In genomic region chr13:24011266-24011665, GRCh38 we compare ENCODE assay signal across 18 cellular contexts.
"Had no signal": no experiment of that assay in that cellular context is flagged by ENCODE, and none has a peak within 500 bp of the region (broad histone marks: within the 10 kb centered on the region; RNA-seq: fewer than 3 reads in every experiment).

No MANE protein-coding gene starts in this region.

- H3K27ac ChIP-seq: epithelial cell of prostate, esophagus muscularis mucosa, hepatocyte, neutrophil, right atrium auricular region, sigmoid colon, skin epidermis, testis, tibial nerve had no signal

- ATAC-seq: left cardiac atrium; stimulated activated naive B cell treated with anti-CD40 and anti-IgM and Interleukin-4, amounts not matched to agents 10 μg/mL and 1 μg/mL and 100 μg/mL, for 72 hours; stimulated activated naive CD8-positive, alpha-beta T cell treated with anti-CD3 and anti-CD28 coated beads, Interleukin-15, amount 100 ng/mL, for 72 hours had no signal

- H3K4me1 ChIP-seq: esophagus muscularis mucosa, right atrium auricular region, sigmoid colon, testis, tibial nerve had no signal

- H3K9me3 Mint-ChIP-seq: nephron; stimulated activated naive B cell treated with anti-CD40 and anti-IgM and Interleukin-4, amounts not matched to agents 10 μg/mL and 1 μg/mL and 100 μg/mL, for 72 hours; stimulated activated naive CD8-positive, alpha-beta T cell treated with anti-CD3 and anti-CD28 coated beads, Interleukin-15, amount 100 ng/mL, for 72 hours had no signal

- H3K4me3 Mint-ChIP-seq: nephron; stimulated activated naive B cell treated with anti-CD40 and anti-IgM and Interleukin-4, amounts not matched to agents 10 μg/mL and 1 μg/mL and 100 μg/mL, for 72 hours; stimulated activated naive CD8-positive, alpha-beta T cell treated with anti-CD3 and anti-CD28 coated beads, Interleukin-15, amount 100 ng/mL, for 72 hours had no signal

- H2AFZ ChIP-seq: hepatocyte had no signal

- H3K9me3 ChIP-seq: esophagus muscularis mucosa, neutrophil, right atrium auricular region, sigmoid colon, testis, tibial nerve had no signal

- H3K79me2 ChIP-seq: hepatocyte had no signal

- H3K4me3 ChIP-seq: esophagus muscularis mucosa, hepatocyte, right atrium auricular region, sigmoid colon, skin epidermis, testis, tibial nerve had no signal

- DNase-seq: effector memory CD4-positive, alpha-beta T cell; kidney; left cardiac atrium; mammary epithelial cell; sigmoid colon; stimulated activated CD4-positive, alpha-beta T cell treated with anti-CD3 and anti-CD28 coated beads, Interleukin-2, amount 100 ng/mL, for 24 hours; stimulated activated CD4-positive, alpha-beta T cell treated with anti-CD3 and anti-CD28 coated beads, Interleukin-4, amount 100 ng/mL, for 4 hours; stimulated activated naive B cell treated with anti-CD40 and anti-IgM and Interleukin-4, amounts not matched to agents 10 μg/mL and 1 μg/mL and 100 μg/mL, for 72 hours; stimulated activated naive CD8-positive, alpha-beta T cell treated with anti-CD3 and anti-CD28 coated beads, Interleukin-15, amount 100 ng/mL, for 72 hours; testis had no signal

- H3K4me2 ChIP-seq: hepatocyte had no signal

- H3K36me3 Mint-ChIP-seq: stimulated activated naive B cell treated with anti-CD40 and anti-IgM and Interleukin-4, amounts not matched to agents 10 μg/mL and 1 μg/mL and 100 μg/mL, for 72 hours had no signal

- H3K36me3 ChIP-seq: esophagus muscularis mucosa, neutrophil, right atrium auricular region, sigmoid colon, tibial nerve had no signal

- H3K27ac Mint-ChIP-seq: nephron; stimulated activated naive B cell treated with anti-CD40 and anti-IgM and Interleukin-4, amounts not matched to agents 10 μg/mL and 1 μg/mL and 100 μg/mL, for 72 hours; stimulated activated naive CD8-positive, alpha-beta T cell treated with anti-CD3 and anti-CD28 coated beads, Interleukin-15, amount 100 ng/mL, for 72 hours had no signal

- H3K4me1 Mint-ChIP-seq: stimulated activated naive CD8-positive, alpha-beta T cell treated with anti-CD3 and anti-CD28 coated beads, Interleukin-15, amount 100 ng/mL, for 72 hours had no signal

- H3K27me3 ChIP-seq: esophagus muscularis mucosa, hepatocyte, neutrophil, right atrium auricular region, sigmoid colon, testis, tibial nerve had no signal

- H3K27me3 Mint-ChIP-seq: stimulated activated naive CD8-positive, alpha-beta T cell treated with anti-CD3 and anti-CD28 coated beads, Interleukin-15, amount 100 ng/mL, for 72 hours had no signal
